In genomic region chr4:4857809-4858508, GRCh38 we compare ENCODE assay signal across 22 cellular contexts. TPM values are rescaled to one million over a fixed set of nuclear protein-coding genes. Genes with fewer than 3 reads are reported as not detected.
A peak's percentile ranks its signal among the peaks of the same experiment; 100 is the strongest.
DNase-seq lines count a peak whose midpoint lies in the region; ATAC-seq, FAIRE-seq and TF ChIP-seq lines count a peak whose summit lies in the region.
"Had no signal": no experiment of that assay in that cellular context is flagged by ENCODE, and none has a peak within 500 bp of the region (broad histone marks: within the 10 kb centered on the region; RNA-seq: fewer than 3 reads in every experiment).

No MANE protein-coding gene starts in this region.

- no peak for ATAC-seq in stimulated activated naive B cell treated with anti-CD40 and anti-IgM and Interleukin-4, amounts not matched to agents 10 μg/mL and 1 μg/mL and 100 μg/mL, for 72 hours (replicated peaks)
- ATAC-seq in HG03432 (IDR thresholded peaks at IDR 0.05; ENCODE audit: unreplicated experiment) (no peak), HG02981 (IDR thresholded peaks at IDR 0.05; ENCODE audit: unreplicated experiment) (no peak)
- ATAC-seq: foreskin keratinocyte, K562, sciatic nerve had no signal

- H3K27me3 Mint-ChIP-seq in activated naive CD4-positive, alpha-beta T cell treated with anti-CD3 and anti-CD28 coated beads, Interleukin-2, amount 10 ng/mL, durations not matched to agents 7 days and 5 days = peaks cover 67% of the 10 kb centered on the region
- H3K27me3 Mint-ChIP-seq in activated naive CD4-positive, alpha-beta T cell treated with anti-CD3 and anti-CD28 coated beads for 36 hours (ENCODE audit: low read depth) = peaks cover 79% of the 10 kb centered on the region
- H3K27me3 Mint-ChIP-seq in mesothelial cell of epicardium (ENCODE audit: low read depth) = peaks cover 24% of the 10 kb centered on the region
- peaks cover 60 to 70% of the 10 kb centered on the region in 2 donors for H3K27me3 Mint-ChIP-seq in stimulated activated naive B cell treated with anti-CD40 and anti-IgM and Interleukin-4, amounts not matched to agents 10 μg/mL and 1 μg/mL and 100 μg/mL, for 72 hours

- intact Hi-C loops in activated naive CD4-positive, alpha-beta T cell treated with anti-CD3 and anti-CD28 coated beads for 36 hours (cut with micrococcal nuclease) = loop anchor here (2.0 to 10.0 kb wide), 3 partner anchors 13 to 471 kb away; partner anchors contain the start of gene NSG1

- H3K9me3 Mint-ChIP-seq in activated naive CD4-positive, alpha-beta T cell treated with anti-CD3 and anti-CD28 coated beads, Interleukin-2, amount 10 ng/mL, durations not matched to agents 7 days and 5 days = peaks cover 2% of the 10 kb centered on the region
- H3K9me3 Mint-ChIP-seq in activated naive CD4-positive, alpha-beta T cell treated with anti-CD3 and anti-CD28 coated beads for 36 hours = no peaks in the 10 kb centered on the region
- H3K9me3 Mint-ChIP-seq in mesothelial cell of epicardium = no peaks in the 10 kb centered on the region
- H3K9me3 Mint-ChIP-seq in stimulated activated naive B cell treated with anti-CD40 and anti-IgM and Interleukin-4, amounts not matched to agents 10 μg/mL and 1 μg/mL and 100 μg/mL, for 72 hours = peaks cover 7 to 8% of the 10 kb centered on the region in 2 donors

- FAIRE-seq in GM12892 (lab: Jason Lieb, UNC) = no peak
- FAIRE-seq: GM18507 had no signal

- H3K36me3 Mint-ChIP-seq in activated naive CD4-positive, alpha-beta T cell treated with anti-CD3 and anti-CD28 coated beads, Interleukin-2, amount 10 ng/mL, durations not matched to agents 7 days and 5 days = peaks cover 9% of the 10 kb centered on the region
- no peaks in the 10 kb centered on the region for H3K36me3 Mint-ChIP-seq in activated naive CD4-positive, alpha-beta T cell treated with anti-CD3 and anti-CD28 coated beads for 36 hours (ENCODE audit: low read depth)
- peaks cover 9% of the 10 kb centered on the region for H3K36me3 Mint-ChIP-seq in mesothelial cell of epicardium
- peaks cover 10 to 12% of the 10 kb centered on the region in 2 donors for H3K36me3 Mint-ChIP-seq in stimulated activated naive B cell treated with anti-CD40 and anti-IgM and Interleukin-4, amounts not matched to agents 10 μg/mL and 1 μg/mL and 100 μg/mL, for 72 hours

- TF ChIP-seq CTCF in mesothelial cell of epicardium (IDR thresholded peaks at IDR 0.05; ENCODE audit: unreplicated experiment) = no peak

- H3K4me3 Mint-ChIP-seq in activated naive CD4-positive, alpha-beta T cell treated with anti-CD3 and anti-CD28 coated beads, Interleukin-2, amount 10 ng/mL, durations not matched to agents 7 days and 5 days = no peak overlapping the region
- H3K4me3 Mint-ChIP-seq in activated naive CD4-positive, alpha-beta T cell treated with anti-CD3 and anti-CD28 coated beads for 36 hours = no peak overlapping the region
- H3K4me3 Mint-ChIP-seq in mesothelial cell of epicardium = peak overlapping the region; percentile 26
- peak overlapping the region; percentile 46 to 66 for H3K4me3 Mint-ChIP-seq in stimulated activated naive B cell treated with anti-CD40 and anti-IgM and Interleukin-4, amounts not matched to agents 10 μg/mL and 1 μg/mL and 100 μg/mL, for 72 hours

- DNase-seq in activated naive CD4-positive, alpha-beta T cell treated with anti-CD3 and anti-CD28 coated beads, Interleukin-2, amount 10 ng/mL, durations not matched to agents 7 days and 5 days = no peak
- no peak for DNase-seq in activated naive CD4-positive, alpha-beta T cell treated with anti-CD3 and anti-CD28 coated beads for 36 hours
- DNase-seq in cerebellar cortex (ENCODE audit: low spot score) (peak; percentile 36), mesothelial cell of epicardium (ENCODE audit: low spot score in 2 of 2, unreplicated experiment in 2 of 2) (no peak), GM12892 (ENCODE audit: insufficient read length) (no peak)
- no peak for DNase-seq in stimulated activated naive B cell treated with anti-CD40 and anti-IgM and Interleukin-4, amounts not matched to agents 10 μg/mL and 1 μg/mL and 100 μg/mL, for 72 hours
- DNase-seq: activated B cell treated with CpG ODN at 0.5 μM for 24 hours; activated naive CD4-positive, alpha-beta T cell; CD4-positive, alpha-beta memory T cell; colonic mucosa; DMS79 treated with DMSO at 0.1 percent for 48 hours; foreskin keratinocyte; NCI-H2029 treated with DMSO at 0.1 percent for 48 hours; NCI-H524; stimulated activated CD4-positive, alpha-beta T cell treated with anti-CD3 and anti-CD28 coated beads, Interleukin-1b, Interleukin-23, amount 100 ng/mL, for 48 hours; T-helper 2 cell; uterus had no signal

- H3K27ac Mint-ChIP-seq in activated naive CD4-positive, alpha-beta T cell treated with anti-CD3 and anti-CD28 coated beads, Interleukin-2, amount 10 ng/mL, durations not matched to agents 7 days and 5 days = peak overlapping the region; percentile 19
- H3K27ac Mint-ChIP-seq in activated naive CD4-positive, alpha-beta T cell treated with anti-CD3 and anti-CD28 coated beads for 36 hours = no peak overlapping the region
- H3K27ac Mint-ChIP-seq in mesothelial cell of epicardium = peak overlapping the region; percentile 85
- H3K27ac Mint-ChIP-seq in stimulated activated naive B cell treated with anti-CD40 and anti-IgM and Interleukin-4, amounts not matched to agents 10 μg/mL and 1 μg/mL and 100 μg/mL, for 72 hours = peak overlapping the region; percentile 73

- no peak for TF ChIP-seq POLR2A in GM12892 (IDR thresholded peaks at IDR 0.05; ENCODE audit: low read depth, low read length)

- CTCF ChIA-PET in activated naive CD4-positive, alpha-beta T cell treated with anti-CD3 and anti-CD28 coated beads, Interleukin-2, amount 10 ng/mL, durations not matched to agents 7 days and 5 days (lab: Charles Lee) = no interaction called here
- CTCF ChIA-PET in activated naive CD4-positive, alpha-beta T cell treated with anti-CD3 and anti-CD28 coated beads for 36 hours (lab: Charles Lee) = interaction anchor here (0.7 to 0.8 kb wide), 2 partner anchors 244 to 368 kb away, joined by 3 to 4 read pairs; no protein-coding TSS in a partner anchor

- H3K4me1 Mint-ChIP-seq in activated naive CD4-positive, alpha-beta T cell treated with anti-CD3 and anti-CD28 coated beads, Interleukin-2, amount 10 ng/mL, durations not matched to agents 7 days and 5 days = peaks cover 27% of the 10 kb centered on the region
- H3K4me1 Mint-ChIP-seq in activated naive CD4-positive, alpha-beta T cell treated with anti-CD3 and anti-CD28 coated beads for 36 hours (ENCODE audit: low read depth) = peaks cover 52% of the 10 kb centered on the region
- peaks cover 72% of the 10 kb centered on the region for H3K4me1 Mint-ChIP-seq in mesothelial cell of epicardium
- H3K4me1 Mint-ChIP-seq in stimulated activated naive B cell treated with anti-CD40 and anti-IgM and Interleukin-4, amounts not matched to agents 10 μg/mL and 1 μg/mL and 100 μg/mL, for 72 hours = peaks cover 31 to 55% of the 10 kb centered on the region in 2 donors

RNA-seq across cellular contexts. Expression of gene MSX1, which starts 1.5 kb away (rescaled TPM):
- not detected for total RNA-seq in activated naive CD4-positive, alpha-beta T cell treated with anti-CD3 and anti-CD28 coated beads for 36 hours
- 44.9 to 50.3 TPM (median 46.0 TPM) in 3 replicates for total RNA-seq in mesothelial cell of epicardium
- polyA plus RNA-seq in GM12892 (2012; ENCODE audit: missing spikeins) = 0.25 TPM
- total RNA-seq: activated B cell treated with CpG ODN at 0.5 μM for 24 hours; CD4-positive, alpha-beta memory T cell had no signal
- polyA plus RNA-seq: CD4-positive, alpha-beta memory T cell had no signal

Comparison
In these comparisons a context has a peak if more than half of its experiments do, and no peak if none do; other contexts are left out.
1. H3K4me3 Mint-ChIP-seq: peak in mesothelial cell of epicardium (single experiment) and stimulated activated naive B cell treated with anti-CD40 and anti-IgM and Interleukin-4, amounts not matched to agents 10 μg/mL and 1 μg/mL and 100 μg/mL, for 72 hours (2 of 2); none in activated naive CD4-positive, alpha-beta T cell treated with anti-CD3 and anti-CD28 coated beads, Interleukin-2, amount 10 ng/mL, durations not matched to agents 7 days and 5 days (single experiment) and activated naive CD4-positive, alpha-beta T cell treated with anti-CD3 and anti-CD28 coated beads for 36 hours (single experiment).
2. RNA of gene MSX1, which starts 1.5 kb away (total RNA-seq): 44.9 to 50.3 TPM in mesothelial cell of epicardium; not detected in activated naive CD4-positive, alpha-beta T cell treated with anti-CD3 and anti-CD28 coated beads for 36 hours; every median in the first group is over 10 times any median in the second.